ENCODE assay signal across 8 cellular contexts in genomic region chr15:72227192-72227586, GRCh38. TPM values are rescaled to one million over a fixed set of nuclear protein-coding genes. Genes with fewer than 3 reads are reported as not detected.
DNase-seq lines count a peak whose midpoint lies in the region; ATAC-seq and TF ChIP-seq lines count a peak whose summit lies in the region.

No MANE protein-coding gene starts in this region.

- DNase-seq in HCEC 1CT (peak; percentile 89), myocyte (ENCODE audit: low read depth) (peak; percentile 66), vagina (ENCODE audit: extremely low spot score in 2 of 2) (no peak), SHP77 (lab: John Stamatoyannopoulos, UW) (no peak)

- H3K4me2 ChIP-seq in SU-DHL-6 (ENCODE audit: low read depth, low read length, poor library complexity, severe bottlenecking) = peak overlapping the region; percentile 88

- peak overlapping the region; percentile 78 to 97 (median 89) for H3K4me3 Mint-ChIP-seq in brain

- H3K36me3 Mint-ChIP-seq in brain = peaks cover 35% of the 10 kb centered on the region

- H3K4me1 Mint-ChIP-seq in brain = peaks cover 73% of the 10 kb centered on the region

- TF ChIP-seq CTCF in SU-DHL-6 (IDR thresholded peaks at IDR 0.05; ENCODE audit: insufficient read depth, low read length, poor library complexity, severe bottlenecking) (no peak), brain (conservative IDR thresholded peaks at IDR 0.05) (no peak), vagina (IDR thresholded peaks at IDR 0.05) (no peak)

- H4K20me1 ChIP-seq in SU-DHL-6 (ENCODE audit: low read depth, low read length) = peaks cover 28% of the 10 kb centered on the region

- H3K27ac ChIP-seq in SU-DHL-6 (ENCODE audit: low read depth, low read length) (peak overlapping the region; percentile 93), vagina (peak overlapping the region; percentile 98)

- no peak overlapping the region for H2AFZ ChIP-seq in SU-DHL-6 (ENCODE audit: low read depth, low read length, severe bottlenecking)

- no peak for TF ChIP-seq POLR2A in vagina (IDR thresholded peaks at IDR 0.05)

- intact Hi-C loops in vagina (cut with DNase I) = no loop called here

- ATAC-seq in GM21529 (IDR thresholded peaks at IDR 0.05; ENCODE audit: unreplicated experiment) (no peak), GM21737 (IDR thresholded peaks at IDR 0.05; ENCODE audit: unreplicated experiment) (no peak)

- peak overlapping the region; percentile 97 to 100 (median 98) for H3K27ac Mint-ChIP-seq in brain

- peaks cover 57% of the 10 kb centered on the region for H3F3A ChIP-seq in SU-DHL-6 (ENCODE audit: insufficient read depth)

- H3K9me3 ChIP-seq in SU-DHL-6 (ENCODE audit: insufficient read depth, low read length) = no peaks in the 10 kb centered on the region
- no peaks in the 10 kb centered on the region for H3K9me3 ChIP-seq in vagina

- peak overlapping the region; percentile 97 for H3K4me3 ChIP-seq in SU-DHL-6 (ENCODE audit: insufficient read depth, low read length, poor library complexity, severe bottlenecking)
- no peak overlapping the region for H3K4me3 ChIP-seq in vagina

- H3K9me2 ChIP-seq in SU-DHL-6 (replicated peaks; ENCODE audit: insufficient read depth, low read length) = no peaks in the 10 kb centered on the region

- peaks cover 0 to 5% (median 0%) of the 10 kb centered on the region in 5 experiments for H3K9me3 Mint-ChIP-seq in brain

- peaks cover 86% of the 10 kb centered on the region for H3K79me2 ChIP-seq in SU-DHL-6 (ENCODE audit: insufficient read depth, low read length)

- peak overlapping the region; percentile 98 for H3K9ac ChIP-seq in SU-DHL-6 (ENCODE audit: low read length)

- H3K36me3 ChIP-seq in SU-DHL-6 (ENCODE audit: low read length) (peaks cover 3% of the 10 kb centered on the region), vagina (no peaks in the 10 kb centered on the region)

- H3K4me1 ChIP-seq in vagina = peaks cover 76% of the 10 kb centered on the region

- H3K27me3 Mint-ChIP-seq in brain = peaks cover 9% of the 10 kb centered on the region

- no peaks in the 10 kb centered on the region for H3K27me3 ChIP-seq in SU-DHL-6 (ENCODE audit: low read length)
- H3K27me3 ChIP-seq in vagina = no peaks in the 10 kb centered on the region

RNA-seq across cellular contexts. Expression of gene PKM, which starts 3.8 kb away (rescaled TPM):
- 979 TPM for polyA plus RNA-seq in brain (ENCODE audit: insufficient read depth, low read depth, low replicate concordance)
- total RNA-seq in myocyte = 2,359 and 2,583 TPM in 2 replicates
- 3,151 TPM for polyA plus RNA-seq in myocyte (2012)
- total RNA-seq in vagina = 484 TPM

RNA-seq across cellular contexts. Expression of gene GRAMD2A, which starts 29.6 kb away (rescaled TPM):
- polyA plus RNA-seq in brain (ENCODE audit: insufficient read depth, low read depth, low replicate concordance) = 3.0 TPM
- total RNA-seq in myocyte (not detected in 2 replicates), vagina (7.4 TPM)
- polyA plus RNA-seq in myocyte (2012) = 0.10 TPM

RNA-seq across cellular contexts. Expression of gene PARP6, which starts 45.2 kb away (rescaled TPM):
- 124 TPM for polyA plus RNA-seq in brain (ENCODE audit: insufficient read depth, low read depth, low replicate concordance)
- 53.1 and 61.4 TPM in 2 replicates for total RNA-seq in myocyte
- 87.8 TPM for polyA plus RNA-seq in myocyte (2012)
- 62.6 TPM for total RNA-seq in vagina

Comparison
In these comparisons a context has a peak if more than half of its experiments do, and no peak if none do; other contexts are left out.
1. DNase-seq: peak in HCEC 1CT (single experiment) and myocyte (single experiment); none in vagina (0 of 2) and SHP77 (0 of 2).